In genomic region chr19:17544418-17544817, GRCh38 we compare ENCODE assay signal across 19 cellular contexts. TPM values are rescaled to one million over a fixed set of nuclear protein-coding genes. Genes with fewer than 3 reads are reported as not detected.
DNase-seq lines count a peak whose midpoint lies in the region; FAIRE-seq and TF ChIP-seq lines count a peak whose summit lies in the region.
"Had no signal": no experiment of that assay in that cellular context is flagged by ENCODE, and none has a peak within 500 bp of the region (broad histone marks: within the 10 kb centered on the region; RNA-seq: fewer than 3 reads in every experiment).

No MANE protein-coding gene starts in this region.

- no peak overlapping the region for H3K14ac ChIP-seq in trophoblast cell (ENCODE audit: low read length)

- H4K20me1 ChIP-seq in BLaER1 treated with 17β-estradiol and CSF1 and Interleukin-3, amounts not matched to agents 10 nM and 100 nM: peaks cover 0 to 5% (median 0%) of the 10 kb centered on the region in 11 experiments; a peak in 2 of 22 replicates
- no peaks in the 10 kb centered on the region for H4K20me1 ChIP-seq in PC-9 (ENCODE audit: insufficient read depth)

- peaks cover 14% of the 10 kb centered on the region; the same call in 1 of the 2 replicates for H3F3A ChIP-seq in PC-9 (ENCODE audit: insufficient read depth, low read depth)

- H2AFZ ChIP-seq in trophoblast cell (ENCODE audit: insufficient read depth, low read length, poor library complexity) (no peak overlapping the region), PC-9 (no peak overlapping the region)

- H3K4me3 Mint-ChIP-seq in dendritic cell treated with granulocyte-macrophage colony-stimulating factor and Interleukin-4, amounts not matched to agents 40 ng/mL and 50 ng/mL, for 4 days: no peak overlapping the region
- H3K4me3 Mint-ChIP-seq: CD8-positive, alpha-beta T cell; H9 had no signal

- H3K27me3 ChIP-seq in BLaER1 treated with 17β-estradiol and CSF1 and Interleukin-3, amounts not matched to agents 10 nM and 100 nM: no peaks in the 10 kb centered on the region
- H3K27me3 ChIP-seq in trophoblast cell (ENCODE audit: insufficient read depth, low read length) (no peaks in the 10 kb centered on the region), PC-9 (ENCODE audit: insufficient read depth, low read depth) (no peaks in the 10 kb centered on the region), colonic mucosa (no peaks in the 10 kb centered on the region)

- DNase-seq in HTR-8/SVneo (ENCODE audit: insufficient read length, low spot score) (no peak), trophoblast cell (no peak), NCI-H510A treated with DMSO at 0.1 percent for 48 hours (lab: John Stamatoyannopoulos, UW) (no peak), PC-9 (no peak), colonic mucosa (no peak)
- DNase-seq: Caco-2; CD8-positive, alpha-beta T cell; DND-41; GDM1; GOT3; H9; IMR-90 had no signal

- H3K27ac ChIP-seq in BLaER1 treated with 17β-estradiol and CSF1 and Interleukin-3, amounts not matched to agents 10 nM and 100 nM: peak overlapping the region in 7 of 11 experiments; percentile 1 to 77 (median 25); a peak in 8 of 22 replicates
- no peak overlapping the region for H3K27ac ChIP-seq in trophoblast cell (ENCODE audit: low read depth, low read length)
- no peak overlapping the region for H3K27ac ChIP-seq in PC-9
- no peak overlapping the region for H3K27ac ChIP-seq in colonic mucosa
- H3K27ac ChIP-seq: C4-2B, HL-60, KMS-11 had no signal

- H2BK120ac ChIP-seq in trophoblast cell (ENCODE audit: insufficient read depth, low read length, poor library complexity): no peak overlapping the region

- CTCF ChIA-PET in PC-9 (lab: Charles Lee): no interaction called here

- POLR2A ChIA-PET in PC-9 (lab: Charles Lee; ENCODE audit: unreplicated experiment): no interaction called here

- H3K18ac ChIP-seq in trophoblast cell (ENCODE audit: low read length): no peak overlapping the region

- H3K4me1 Mint-ChIP-seq in dendritic cell treated with granulocyte-macrophage colony-stimulating factor and Interleukin-4, amounts not matched to agents 40 ng/mL and 50 ng/mL, for 4 days (ENCODE audit: low read depth): peaks cover 63% of the 10 kb centered on the region

- H3K79me2 ChIP-seq in trophoblast cell (ENCODE audit: control insufficient read depth, insufficient read depth, low read length, poor library complexity) (no peaks in the 10 kb centered on the region), PC-9 (ENCODE audit: low read depth) (no peaks in the 10 kb centered on the region)

- peak overlapping the region; percentile 5 for H3K23ac ChIP-seq in trophoblast cell (ENCODE audit: low read length)

- no peaks in the 10 kb centered on the region for H3K9me2 ChIP-seq in PC-9 (ENCODE audit: insufficient read depth)

- intact Hi-C loops in dendritic cell treated with granulocyte-macrophage colony-stimulating factor and Interleukin-4, amounts not matched to agents 40 ng/mL and 50 ng/mL, for 4 days (cut with micrococcal nuclease): no loop called here
- intact Hi-C loops in PC-9 (cut with micrococcal nuclease; ENCODE audit: unreplicated experiment) (no loop called here), colonic mucosa (cut with DNase I) (no loop called here)

- WGBS in trophoblast cell (ENCODE audit: extremely low coverage, insufficient coverage, insufficient read length): no CpG with 5 or more reads among the region's 4 CpGs

- H2AK5ac ChIP-seq in trophoblast cell (ENCODE audit: low read length): no peak overlapping the region

- no peaks in the 10 kb centered on the region for H3K79me1 ChIP-seq in trophoblast cell (ENCODE audit: low read length)

- FAIRE-seq in HTR-8/SVneo (lab: Jason Lieb, UNC): peak; percentile 4
- FAIRE-seq: GM12892, GM19239 had no signal

- peak overlapping the region; percentile 52 for H3K27ac Mint-ChIP-seq in dendritic cell treated with granulocyte-macrophage colony-stimulating factor and Interleukin-4, amounts not matched to agents 40 ng/mL and 50 ng/mL, for 4 days
- H3K27ac Mint-ChIP-seq: CD8-positive, alpha-beta T cell; H9 had no signal

- H3K27me3 Mint-ChIP-seq in dendritic cell treated with granulocyte-macrophage colony-stimulating factor and Interleukin-4, amounts not matched to agents 40 ng/mL and 50 ng/mL, for 4 days: peaks cover 3% of the 10 kb centered on the region

- no TSS peak for BruUV-seq in PC-9 (replicated peaks; lab: Mats Ljungman, UMichigan)

- no peaks in the 10 kb centered on the region for H3K36me3 Mint-ChIP-seq in dendritic cell treated with granulocyte-macrophage colony-stimulating factor and Interleukin-4, amounts not matched to agents 40 ng/mL and 50 ng/mL, for 4 days (ENCODE audit: low read depth)
- H3K36me3 Mint-ChIP-seq: CD8-positive, alpha-beta T cell had no signal

- no peak overlapping the region for H4K91ac ChIP-seq in trophoblast cell (ENCODE audit: low read depth, low read length)

- no peak overlapping the region for H2BK5ac ChIP-seq in trophoblast cell (ENCODE audit: low read depth, low read length, poor library complexity)

- no peak overlapping the region for H3K4me3 ChIP-seq in BLaER1 treated with 17β-estradiol and CSF1 and Interleukin-3, amounts not matched to agents 10 nM and 100 nM
- H3K4me3 ChIP-seq in trophoblast cell (ENCODE audit: low read depth, low read length) (no peak overlapping the region), PC-9 (no peak overlapping the region), colonic mucosa (no peak overlapping the region)

- TF ChIP-seq CTCF in PC-9 (conservative IDR thresholded peaks at IDR 0.05): no peak
- TF ChIP-seq CTCF in colonic mucosa (IDR thresholded peaks at IDR 0.05): no peak

- peaks cover 0 to 3% (median 0%) of the 10 kb centered on the region in 11 experiments; a peak in 1 of 22 replicates for H3K9me3 ChIP-seq in BLaER1 treated with 17β-estradiol and CSF1 and Interleukin-3, amounts not matched to agents 10 nM and 100 nM (replicated peaks in 1 of 11)
- peaks cover 10% of the 10 kb centered on the region for H3K9me3 ChIP-seq in trophoblast cell (ENCODE audit: insufficient read depth, low read depth, low read length)
- H3K9me3 ChIP-seq in PC-9 (ENCODE audit: insufficient read depth, low read depth): no peaks in the 10 kb centered on the region
- no peaks in the 10 kb centered on the region for H3K9me3 ChIP-seq in colonic mucosa
- H3K9me3 ChIP-seq: Caco-2 had no signal

- H3K4ac ChIP-seq in trophoblast cell (ENCODE audit: low read depth, low read length): no peak overlapping the region

- peak overlapping the region; percentile 32 to 84 (median 57) for H3K4me2 ChIP-seq in BLaER1 treated with 17β-estradiol and CSF1 and Interleukin-3, amounts not matched to agents 10 nM and 100 nM
- H3K4me2 ChIP-seq in trophoblast cell (ENCODE audit: low read length): no peak overlapping the region
- no peak overlapping the region for H3K4me2 ChIP-seq in PC-9
- H3K4me2 ChIP-seq: KMS-11 had no signal

- no peak overlapping the region for H3K9ac ChIP-seq in BLaER1 treated with 17β-estradiol and CSF1 and Interleukin-3, amounts not matched to agents 10 nM and 100 nM
- no peak overlapping the region for H3K9ac ChIP-seq in trophoblast cell (ENCODE audit: low read length)
- H3K9ac ChIP-seq in colonic mucosa (ENCODE audit: low read depth in 2 of 2, low read length in 2 of 2): no peak overlapping the region
- H3K9ac ChIP-seq: KMS-11 had no signal

- H3K4me1 ChIP-seq in BLaER1 treated with 17β-estradiol and CSF1 and Interleukin-3, amounts not matched to agents 10 nM and 100 nM: peaks cover 48 to 91% (median 86%) of the 10 kb centered on the region in 10 experiments
- H3K4me1 ChIP-seq in trophoblast cell (ENCODE audit: control insufficient read depth in 1 of 2, insufficient read depth in 2 of 2, low read length in 2 of 2) (peaks cover 2 to 4% of the 10 kb centered on the region in 2 experiments), PC-9 (replicated peaks; ENCODE audit: insufficient read depth) (0 out of 2 replicates have a peak, but pooled peaks cover under 1% of the 10 kb centered on the region), colonic mucosa (peaks cover under 1% of the 10 kb centered on the region)
- H3K4me1 ChIP-seq: Caco-2 had no signal

- peaks cover 0 to 34% (median 0%) of the 10 kb centered on the region in 11 experiments; a peak in 7 of 22 replicates for H3K36me3 ChIP-seq in BLaER1 treated with 17β-estradiol and CSF1 and Interleukin-3, amounts not matched to agents 10 nM and 100 nM
- no peaks in the 10 kb centered on the region for H3K36me3 ChIP-seq in trophoblast cell (ENCODE audit: control insufficient read depth in 1 of 2, insufficient read depth in 2 of 2, low read length in 2 of 2)
- no peaks in the 10 kb centered on the region for H3K36me3 ChIP-seq in PC-9 (ENCODE audit: low read depth)
- H3K36me3 ChIP-seq in colonic mucosa: no peaks in the 10 kb centered on the region

- no peak overlapping the region for H4K12ac ChIP-seq in trophoblast cell (ENCODE audit: low read depth, low read length)

- no peaks in the 10 kb centered on the region for H3K9me3 Mint-ChIP-seq in dendritic cell treated with granulocyte-macrophage colony-stimulating factor and Interleukin-4, amounts not matched to agents 40 ng/mL and 50 ng/mL, for 4 days
- H3K9me3 Mint-ChIP-seq: CD8-positive, alpha-beta T cell had no signal

- H2BK12ac ChIP-seq in trophoblast cell (ENCODE audit: low read length): no peak overlapping the region

- H4K8ac ChIP-seq in trophoblast cell (ENCODE audit: low read depth, low read length): no peak overlapping the region

RNA-seq across cellular contexts. Expression of gene COLGALT1, which starts 11.0 kb away (rescaled TPM):
- polyA plus RNA-seq in trophoblast cell (2013): 61.9 and 62.0 TPM in 2 replicates
- total RNA-seq in PC-9 (2021) (82.9 and 88.8 TPM in 2 replicates), colonic mucosa (10 to 100 TPM; 51.4 to 90.9 TPM)

RNA-seq across cellular contexts. Expression of gene PGLS, which starts 33.0 kb away (rescaled TPM):
- 107 and 108 TPM in 2 replicates for polyA plus RNA-seq in trophoblast cell (2013)
- total RNA-seq in PC-9 (2021) (175 and 290 TPM in 2 replicates), colonic mucosa (100 to 1,000 TPM in 1 of 2 donors, 10 to 100 TPM in 1; 93.0 to 114 TPM)

Comparison
In these comparisons a context has a peak if more than half of its experiments do, and no peak if none do; other contexts are left out.
1. H3K27ac ChIP-seq: peak in BLaER1 treated with 17β-estradiol and CSF1 and Interleukin-3, amounts not matched to agents 10 nM and 100 nM (7 of 11); none in trophoblast cell (single experiment), PC-9 (single experiment) and colonic mucosa (single experiment).
2. H3K4me2 ChIP-seq: peak in BLaER1 treated with 17β-estradiol and CSF1 and Interleukin-3, amounts not matched to agents 10 nM and 100 nM (11 of 11); none in trophoblast cell (single experiment) and PC-9 (single experiment).